In the genomic region with DNA sequence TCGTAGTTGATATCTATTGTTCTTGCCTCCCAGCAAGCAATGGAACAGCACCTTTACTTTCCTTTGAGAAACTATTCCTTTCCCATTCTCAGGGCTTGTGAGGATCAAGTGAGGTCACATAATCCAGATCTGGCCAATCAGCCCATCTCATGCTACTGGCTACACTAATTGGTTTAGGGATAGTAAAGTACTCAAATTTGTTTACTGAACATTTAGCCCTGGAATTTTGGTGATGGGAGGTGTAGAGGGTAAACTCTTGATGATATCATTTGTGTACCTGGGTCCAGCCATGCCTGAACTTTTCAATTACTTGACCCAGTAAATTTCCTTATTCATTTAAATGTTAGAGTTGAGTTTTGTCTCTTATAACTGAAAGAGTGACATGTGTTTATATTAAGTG, we compare ENCODE assay signal across 22 cellular contexts.
"Had no signal": no experiment of that assay in that cellular context is flagged by ENCODE, and none has a peak within 500 bp of the region (broad histone marks: within the 10 kb centered on the region; RNA-seq: fewer than 3 reads in every experiment).

No MANE protein-coding gene starts in this region.

- H3K9me3 ChIP-seq: heart right ventricle, neutrophil, pancreas, thyroid gland had no signal

- H3K9me3 Mint-ChIP-seq: activated naive CD8-positive, alpha-beta T cell treated with anti-CD3 and anti-CD28 coated beads, Interleukin-2, amount 50 U/mL, for 24 hours; activated T-helper 1 cell treated with anti-CD3 and anti-CD28 coated beads, Interleukin-12 subunit alpha, Interleukin-12 subunit beta, Interleukin-2, Interleukin-4 antibody, amounts not matched to agents 30 ng/mL and 10 ng/mL and 1 ng/mL, durations not matched to agents 14 hours and 24 hours and 36 hours; brain; natural killer cell treated with Interleukin-12 subunit alpha and Interleukin-12 subunit beta and Interleukin-15 and Interleukin-18, amount 100 ng/mL, for 72 hours had no signal

- H3K27me3 ChIP-seq: heart right ventricle, pancreas, thyroid gland had no signal

- H3K4me3 Mint-ChIP-seq: activated CD8-positive, alpha-beta T cell treated with anti-CD3 and anti-CD28 coated beads, Interleukin-2, amount 10 ng/mL, durations not matched to agents 7 days and 5 days; activated naive CD8-positive, alpha-beta T cell treated with anti-CD3 and anti-CD28 coated beads, Interleukin-2, amount 50 U/mL, for 24 hours; activated T-helper 1 cell treated with anti-CD3 and anti-CD28 coated beads, Interleukin-12 subunit alpha, Interleukin-12 subunit beta, Interleukin-2, Interleukin-4 antibody, amounts not matched to agents 30 ng/mL and 10 ng/mL and 1 ng/mL, durations not matched to agents 14 hours and 24 hours and 36 hours; brain; natural killer cell treated with Interleukin-12 subunit alpha and Interleukin-12 subunit beta and Interleukin-15 and Interleukin-18, amount 100 ng/mL, for 72 hours had no signal

- H3K4me1 ChIP-seq: pancreas had no signal

- H3K27ac ChIP-seq: neutrophil, pancreas, thyroid gland had no signal

- H3K27ac Mint-ChIP-seq: activated CD8-positive, alpha-beta T cell treated with anti-CD3 and anti-CD28 coated beads, Interleukin-2, amount 10 ng/mL, durations not matched to agents 7 days and 5 days; activated naive CD8-positive, alpha-beta T cell treated with anti-CD3 and anti-CD28 coated beads, Interleukin-2, amount 50 U/mL, for 24 hours; activated T-helper 1 cell treated with anti-CD3 and anti-CD28 coated beads, Interleukin-12 subunit alpha, Interleukin-12 subunit beta, Interleukin-2, Interleukin-4 antibody, amounts not matched to agents 30 ng/mL and 10 ng/mL and 1 ng/mL, durations not matched to agents 14 hours and 24 hours and 36 hours; natural killer cell treated with Interleukin-12 subunit alpha and Interleukin-12 subunit beta and Interleukin-15 and Interleukin-18, amount 100 ng/mL, for 72 hours had no signal

- ATAC-seq: activated CD8-positive, alpha-beta T cell treated with anti-CD3 and anti-CD28 coated beads, Interleukin-2, amount 10 ng/mL, durations not matched to agents 7 days and 5 days; activated naive CD8-positive, alpha-beta T cell treated with anti-CD3 and anti-CD28 coated beads, Interleukin-2, amount 50 U/mL, for 24 hours; natural killer cell treated with Interleukin-12 subunit alpha and Interleukin-12 subunit beta and Interleukin-15 and Interleukin-18, amount 100 ng/mL, for 72 hours; pancreas; stimulated activated naive CD8-positive, alpha-beta T cell treated with anti-CD3 and anti-CD28 coated beads, Interleukin-15, Interleukin-2, amounts not matched to agents 100 U/mL and 50 U/mL, for 24 hours had no signal

- H3K36me3 Mint-ChIP-seq: brain; natural killer cell treated with Interleukin-12 subunit alpha and Interleukin-12 subunit beta and Interleukin-15 and Interleukin-18, amount 100 ng/mL, for 72 hours had no signal

- DNase-seq: activated CD4-positive, alpha-beta T cell treated with anti-CD3 and anti-CD28 coated beads for 1 hour; activated CD4-positive, alpha-beta T cell treated with anti-CD3 and anti-CD28 coated beads, Interleukin-2, amount 50 U/mL, for 1 hour; activated CD8-positive, alpha-beta T cell treated with anti-CD3 and anti-CD28 coated beads, Interleukin-2, amount 10 ng/mL, durations not matched to agents 7 days and 5 days; activated gamma-delta T cell; activated naive CD4-positive, alpha-beta T cell treated with anti-CD3 and anti-CD28 coated beads, Interleukin-2, amount 50 U/mL, for 16 hours; activated naive CD8-positive, alpha-beta T cell treated with anti-CD3 and anti-CD28 coated beads, Interleukin-2, amount 50 U/mL, for 24 hours; caudate nucleus; dermis blood vessel endothelial cell; effector CD8-positive, alpha-beta T cell; erythroblast; heart right ventricle; islet precursor cell; left cardiac atrium; pancreas; right cardiac atrium; stimulated activated CD4-positive, alpha-beta T cell treated with anti-CD3 and anti-CD28 coated beads, Interleukin-4, amount 100 ng/mL, for 4 hours; stimulated activated naive CD8-positive, alpha-beta T cell treated with anti-CD3 and anti-CD28 coated beads, Interleukin-15, Interleukin-2, amounts not matched to agents 100 U/mL and 50 U/mL, for 24 hours; thyroid gland had no signal

- H3K4me3 ChIP-seq: heart right ventricle, pancreas, thyroid gland had no signal

- H3K36me3 ChIP-seq: heart right ventricle, neutrophil, pancreas, thyroid gland had no signal
